25 cellular contexts compared by ENCODE assay signal in the genomic region with DNA sequence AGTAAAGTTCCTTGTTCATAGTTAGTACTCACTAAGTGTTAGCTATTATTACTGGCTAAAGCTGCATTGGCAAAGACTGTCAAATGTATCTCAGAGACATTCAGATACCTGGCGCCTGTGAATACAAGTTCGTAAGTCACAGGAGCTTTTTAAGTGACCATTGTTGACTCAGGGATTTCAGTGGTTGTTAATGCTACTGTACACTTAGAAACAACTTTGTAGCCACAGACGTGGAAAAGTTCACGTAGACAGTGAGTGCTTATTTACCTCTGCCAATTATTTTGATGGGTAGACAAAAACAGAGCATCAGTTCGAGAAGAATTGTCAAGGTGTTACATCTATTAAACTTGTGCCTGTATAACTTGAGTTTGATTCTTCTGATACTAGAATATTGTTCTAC.
"Had no signal": no experiment of that assay in that cellular context is flagged by ENCODE, and none has a peak within 500 bp of the region (broad histone marks: within the 10 kb centered on the region; RNA-seq: fewer than 3 reads in every experiment).

No MANE protein-coding gene starts in this region.

- H3K9me3 ChIP-seq: colonic mucosa, esophagus squamous epithelium, gastrocnemius medialis, heart right ventricle, left lung, lower lobe of right lung had no signal

- H3K36me3 Mint-ChIP-seq: immature natural killer cell, mesothelial cell of epicardium had no signal

- H3K4me1 Mint-ChIP-seq: immature natural killer cell, mesothelial cell of epicardium had no signal

- H3K27ac Mint-ChIP-seq: dendritic cell treated with granulocyte-macrophage colony-stimulating factor and Interleukin-4, amounts not matched to agents 40 ng/mL and 50 ng/mL, for 4 days; effector memory CD8-positive, alpha-beta T cell; endodermal cell; immature natural killer cell; mesothelial cell of epicardium had no signal

- H3K4me1 ChIP-seq: colonic mucosa, esophagus squamous epithelium, gastrocnemius medialis, heart right ventricle, left lung, lower lobe of right lung had no signal

- H3K9me3 Mint-ChIP-seq: dendritic cell treated with granulocyte-macrophage colony-stimulating factor and Interleukin-4, amounts not matched to agents 40 ng/mL and 50 ng/mL, for 4 days; effector memory CD8-positive, alpha-beta T cell; endodermal cell; mesothelial cell of epicardium had no signal

- H3K27me3 Mint-ChIP-seq: dendritic cell treated with granulocyte-macrophage colony-stimulating factor and Interleukin-4, amounts not matched to agents 40 ng/mL and 50 ng/mL, for 4 days; effector memory CD8-positive, alpha-beta T cell had no signal

- H3K27me3 ChIP-seq: colonic mucosa, esophagus squamous epithelium, gastrocnemius medialis, heart right ventricle, left lung had no signal

- FAIRE-seq: endometrium, keratinocyte had no signal

- H3K4me3 Mint-ChIP-seq: dendritic cell treated with granulocyte-macrophage colony-stimulating factor and Interleukin-4, amounts not matched to agents 40 ng/mL and 50 ng/mL, for 4 days; effector memory CD8-positive, alpha-beta T cell; endodermal cell; immature natural killer cell; mesothelial cell of epicardium had no signal

- H3K27ac ChIP-seq: colonic mucosa, epithelial cell of prostate, esophagus squamous epithelium, gastrocnemius medialis, heart right ventricle, left lung, lower lobe of right lung had no signal

- H3K36me3 ChIP-seq: colonic mucosa, esophagus squamous epithelium, gastrocnemius medialis, heart right ventricle, left lung, lower lobe of right lung had no signal

- H3K4me3 ChIP-seq: colonic mucosa, esophagus squamous epithelium, gastrocnemius medialis, heart right ventricle, left lung, lower lobe of right lung had no signal

- DNase-seq: colonic mucosa; cortex of kidney; effector CD8-positive, alpha-beta T cell; effector memory CD8-positive, alpha-beta T cell; endodermal cell; erythroblast; esophagus squamous epithelium; foreskin fibroblast; foreskin melanocyte; gastrocnemius medialis; glutamatergic neuron; head of caudate nucleus; heart right ventricle; immature natural killer cell; left cardiac atrium; left lung; left ventricle myocardium superior; lower lobe of right lung; mesenchymal stem cell had no signal

- ATAC-seq: effector memory CD8-positive, alpha-beta T cell; esophagus mucosa; gastrocnemius medialis; heart right ventricle; left cardiac atrium; left lung; left ventricle myocardium superior; lower lobe of right lung had no signal
